Comparison of ENCODE assay signal across 9 cellular contexts in the genomic region with DNA sequence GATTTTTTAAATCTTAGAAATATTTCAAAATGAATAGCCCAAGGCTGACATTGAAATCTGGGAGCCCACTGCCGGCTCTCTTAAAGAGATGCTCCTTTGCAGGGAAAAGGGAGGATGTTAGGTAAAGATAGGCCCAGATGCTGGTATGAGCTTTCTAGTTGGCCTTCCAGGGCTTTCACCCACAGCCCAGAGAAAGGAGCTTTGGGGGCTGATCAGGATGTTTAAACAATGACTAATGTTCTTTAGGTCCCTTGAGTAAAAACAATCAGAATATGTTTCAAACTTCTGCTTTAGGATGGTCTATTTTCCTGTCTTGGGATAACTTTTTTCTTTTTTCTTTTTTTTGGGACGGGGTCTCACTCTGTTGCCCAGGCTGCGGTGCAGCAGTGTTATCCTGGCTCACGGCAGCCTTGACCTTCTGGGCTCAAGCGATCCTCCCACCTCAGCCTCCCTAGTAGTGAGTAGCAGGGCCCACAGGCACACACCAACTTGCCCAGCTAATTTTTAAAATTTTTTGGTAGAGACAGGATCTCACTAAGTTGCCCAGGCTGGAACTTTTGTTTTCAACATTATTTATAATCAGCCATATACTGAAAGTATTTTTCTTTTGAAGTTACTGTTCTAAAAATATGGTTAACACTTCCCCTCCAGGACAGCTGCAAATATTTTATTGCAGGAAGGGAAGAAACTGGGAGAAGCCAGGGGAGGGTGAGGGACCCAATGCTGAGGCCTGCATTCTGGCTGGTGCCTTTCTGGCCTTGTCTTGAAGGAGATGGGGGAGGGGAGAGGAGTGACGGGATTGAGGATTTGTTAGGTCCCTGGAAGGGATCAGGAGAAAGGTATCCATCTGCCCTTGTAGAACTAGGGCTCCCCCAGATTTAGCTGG.
A peak's percentile ranks its signal among the peaks of the same experiment; 100 is the strongest.
DNase-seq lines count a peak whose midpoint lies in the region; ATAC-seq and TF ChIP-seq lines count a peak whose summit lies in the region.
"Had no signal": no experiment of that assay in that cellular context is flagged by ENCODE, and none has a peak within 500 bp of the region (broad histone marks: within the 10 kb centered on the region; RNA-seq: fewer than 3 reads in every experiment).

No MANE protein-coding gene starts in this region.

- CTCF ChIA-PET in RWPE1 (lab: Yijun Ruan, JAX) = interaction anchor here (0.6 kb wide), 1 partner anchor 44 kb away, joined by 3 read pairs; no protein-coding TSS in a partner anchor

- H3K36me3 ChIP-seq in ES-I3 (ENCODE audit: insufficient read depth, low read length) = no peaks in the 10 kb centered on the region; the same call in 1 of the 2 replicates

- H3K27ac ChIP-seq in RWPE1 = peak overlapping the region; percentile 5; the same call in 1 of the 2 replicates

- POLR2A ChIA-PET in RWPE1 (lab: Yijun Ruan, JAX; ENCODE audit: low non-redundant PET) = no interaction called here

- H3K4me1 ChIP-seq in ES-I3 (ENCODE audit: insufficient read depth, low read length) = peaks cover 15% of the 10 kb centered on the region

- peak overlapping the region; percentile 82; the same call in 1 of the 2 replicates for H3K9ac ChIP-seq in ES-I3 (ENCODE audit: low read depth, low read length)

- DNase-seq in RWPE1 (ENCODE audit: low spot score) = no peak
- peak; percentile 45 for DNase-seq in fibroblast of peridontal ligament (ENCODE audit: extremely low read depth)
- peak; percentile 14 for DNase-seq in retina
- no peak for DNase-seq in medulla oblongata (ENCODE audit: extremely low spot score)
- no peak for DNase-seq in AML-193 (lab: John Stamatoyannopoulos, UW)
- no peak for DNase-seq in MV-4-11 (lab: John Stamatoyannopoulos, UW)
- DNase-seq: activated CD8-positive, alpha-beta T cell treated with anti-CD3 and anti-CD28 coated beads, Interleukin-2, amount 10 ng/mL, durations not matched to agents 7 days and 5 days had no signal

- ATAC-seq in HG03175 (IDR thresholded peaks at IDR 0.05; ENCODE audit: unreplicated experiment) = no peak
- ATAC-seq: activated CD8-positive, alpha-beta T cell treated with anti-CD3 and anti-CD28 coated beads, Interleukin-2, amount 10 ng/mL, durations not matched to agents 7 days and 5 days had no signal

- no peak for TF ChIP-seq CTCF in RWPE1 (conservative IDR thresholded peaks at IDR 0.05; ENCODE audit: low read depth)

- no peaks in the 10 kb centered on the region for H3K9me3 ChIP-seq in ES-I3 (ENCODE audit: control insufficient read depth, insufficient read depth, low read length)

Comparison
In these comparisons a context has a peak if more than half of its experiments do, and no peak if none do; other contexts are left out.
1. DNase-seq: peak in fibroblast of peridontal ligament (single experiment) and retina (single experiment); none in RWPE1 (single experiment), medulla oblongata (single experiment), AML-193 (0 of 2) and MV-4-11 (single experiment).